ENCODE assay signal across 2 cellular contexts in genomic region chrX:153971632-153972367, GRCh38.
TF ChIP-seq lines count a peak whose summit lies in the region.

HCFC1 (minus strand) TSS chrX:153971818; CDS start chrX:153970840, 978 bp downstream.

TF ChIP-seq in HCT116, 20 proteins besides CTCF, POLR2A, EP300 and RAD21 (continued from another document):
- no peak for TF ChIP-seq ELF1 (IDR thresholded peaks at IDR 0.05; ENCODE audit: borderline replicate concordance, low read depth)
- no peak for TF ChIP-seq CEBPB (IDR thresholded peaks at IDR 0.05; ENCODE audit: low read depth)
- TF ChIP-seq ZNF274 (IDR thresholded peaks at IDR 0.05; ENCODE audit: low read depth, low read length), result no peak
- no peak for TF ChIP-seq MAX (IDR thresholded peaks at IDR 0.05)
- TF ChIP-seq REST (IDR thresholded peaks at IDR 0.05; ENCODE audit: low read depth), result no peak
- no peak for TF ChIP-seq CBX3 (IDR thresholded peaks at IDR 0.05; ENCODE audit: low read depth)
- TF ChIP-seq JUND (IDR thresholded peaks at IDR 0.05), result no peak
TF ChIP-seq in HCT116: peak in this region for 2.

TF ChIP-seq in SK-N-SH treated with all-trans-retinoic acid at 6 μM for 48 hours, 23 proteins besides CTCF, POLR2A, EP300 and RAD21 (continued from another document):
- no peak for TF ChIP-seq ZNF8 (CRISPR knock-in tag; IDR thresholded peaks at IDR 0.05)
- TF ChIP-seq GLIS3 (CRISPR knock-in tag; IDR thresholded peaks at IDR 0.05), result no peak
- no peak for TF ChIP-seq ISL1 (CRISPR knock-in tag; IDR thresholded peaks at IDR 0.05)
- no peak for TF ChIP-seq ZC3H10 (CRISPR knock-in tag; IDR thresholded peaks at IDR 0.05)
